ENCODE assay signal across 1 cellular context in the genomic region with DNA sequence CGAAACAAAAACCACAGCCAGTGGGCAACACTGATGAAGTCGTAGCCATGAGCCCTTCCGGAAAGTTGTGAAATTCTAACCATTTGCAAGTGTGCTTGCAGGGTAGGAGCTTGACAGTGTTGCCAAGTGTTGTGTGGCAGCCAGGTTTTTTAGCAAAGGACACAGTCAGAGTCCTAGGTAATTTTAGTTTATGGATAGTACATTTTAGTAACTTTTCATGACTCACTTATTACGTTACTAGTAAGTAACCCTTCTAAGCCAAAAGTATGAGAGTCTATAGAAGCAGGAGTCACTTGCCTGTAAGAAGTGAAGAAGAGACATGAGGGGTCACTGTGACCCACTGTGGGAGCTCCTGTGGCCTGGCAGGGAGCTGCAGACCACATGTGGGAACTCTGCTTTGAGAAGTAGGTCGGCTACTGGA.
TF ChIP-seq lines count a peak whose summit lies in the region.

No MANE protein-coding gene starts in this region.

TF ChIP-seq in A549, 52 proteins besides CTCF, POLR2A, EP300 and RAD21 (continued from another document):
- TF ChIP-seq, protein P1, sequence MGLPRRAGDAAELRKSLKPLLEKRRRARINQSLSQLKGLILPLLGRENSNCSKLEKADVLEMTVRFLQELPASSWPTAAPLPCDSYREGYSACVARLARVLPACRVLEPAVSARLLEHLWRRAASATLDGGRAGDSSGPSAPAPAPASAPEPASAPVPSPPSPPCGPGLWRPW (IDR thresholded peaks at IDR 0.05): no peak
- no peak for TF ChIP-seq FOXS1 (CRISPR knock-in tag; IDR thresholded peaks at IDR 0.05)
- TF ChIP-seq HOXB5 (CRISPR knock-in tag; IDR thresholded peaks at IDR 0.05): no peak
- TF ChIP-seq ZNF302 (CRISPR knock-in tag; IDR thresholded peaks at IDR 0.05): no peak
- no peak for TF ChIP-seq RFX5 (IDR thresholded peaks at IDR 0.05)
- TF ChIP-seq FOSL2 (IDR thresholded peaks at IDR 0.05): no peak
- no peak for TF ChIP-seq FOSL2 (CRISPR knock-in tag; IDR thresholded peaks at IDR 0.05)
- no peak for TF ChIP-seq ZFP36 (IDR thresholded peaks at IDR 0.05; ENCODE audit: borderline replicate concordance, partially characterized antibody)
- TF ChIP-seq PHF8 (IDR thresholded peaks at IDR 0.05; ENCODE audit: borderline replicate concordance, low read depth): no peak
- TF ChIP-seq, protein P2, sequence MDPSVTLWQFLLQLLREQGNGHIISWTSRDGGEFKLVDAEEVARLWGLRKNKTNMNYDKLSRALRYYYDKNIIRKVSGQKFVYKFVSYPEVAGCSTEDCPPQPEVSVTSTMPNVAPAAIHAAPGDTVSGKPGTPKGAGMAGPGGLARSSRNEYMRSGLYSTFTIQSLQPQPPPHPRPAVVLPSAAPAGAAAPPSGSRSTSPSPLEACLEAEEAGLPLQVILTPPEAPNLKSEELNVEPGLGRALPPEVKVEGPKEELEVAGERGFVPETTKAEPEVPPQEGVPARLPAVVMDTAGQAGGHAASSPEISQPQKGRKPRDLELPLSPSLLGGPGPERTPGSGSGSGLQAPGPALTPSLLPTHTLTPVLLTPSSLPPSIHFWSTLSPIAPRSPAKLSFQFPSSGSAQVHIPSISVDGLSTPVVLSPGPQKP (IDR thresholded peaks at IDR 0.05; ENCODE audit: low read depth, low read length): no peak
- TF ChIP-seq MAFK (IDR thresholded peaks at IDR 0.05; ENCODE audit: partially characterized antibody): no peak
- TF ChIP-seq MYC (IDR thresholded peaks at IDR 0.05; ENCODE audit: borderline replicate concordance, low read length): no peak
- no peak for TF ChIP-seq RCOR1 (IDR thresholded peaks at IDR 0.05; ENCODE audit: low read depth, low read length)
- no peak for TF ChIP-seq SMC3 (IDR thresholded peaks at IDR 0.05)
- TF ChIP-seq ZSCAN20 (CRISPR knock-in tag; IDR thresholded peaks at IDR 0.05): no peak
- TF ChIP-seq JUN (IDR thresholded peaks at IDR 0.05): no peak
- TF ChIP-seq, protein P3, sequence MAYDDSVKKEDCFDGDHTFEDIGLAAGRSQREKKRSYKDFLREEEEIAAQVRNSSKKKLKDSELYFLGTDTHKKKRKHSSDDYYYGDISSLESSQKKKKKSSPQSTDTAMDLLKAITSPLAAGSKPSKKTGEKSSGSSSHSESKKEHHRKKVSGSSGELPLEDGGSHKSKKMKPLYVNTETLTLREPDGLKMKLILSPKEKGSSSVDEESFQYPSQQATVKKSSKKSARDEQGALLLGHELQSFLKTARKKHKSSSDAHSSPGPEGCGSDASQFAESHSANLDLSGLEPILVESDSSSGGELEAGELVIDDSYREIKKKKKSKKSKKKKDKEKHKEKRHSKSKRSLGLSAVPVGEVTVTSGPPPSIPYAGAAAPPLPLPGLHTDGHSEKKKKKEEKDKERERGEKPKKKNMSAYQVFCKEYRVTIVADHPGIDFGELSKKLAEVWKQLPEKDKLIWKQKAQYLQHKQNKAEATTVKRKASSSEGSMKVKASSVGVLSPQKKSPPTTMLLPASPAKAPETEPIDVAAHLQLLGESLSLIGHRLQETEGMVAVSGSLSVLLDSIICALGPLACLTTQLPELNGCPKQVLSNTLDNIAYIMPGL (CRISPR knock-in tag; IDR thresholded peaks at IDR 0.05; ENCODE audit: borderline replicate concordance): no peak
TF ChIP-seq in A549: peak in this region for 0.
